Comparison of ENCODE assay signal across 8 cellular contexts in the genomic region with DNA sequence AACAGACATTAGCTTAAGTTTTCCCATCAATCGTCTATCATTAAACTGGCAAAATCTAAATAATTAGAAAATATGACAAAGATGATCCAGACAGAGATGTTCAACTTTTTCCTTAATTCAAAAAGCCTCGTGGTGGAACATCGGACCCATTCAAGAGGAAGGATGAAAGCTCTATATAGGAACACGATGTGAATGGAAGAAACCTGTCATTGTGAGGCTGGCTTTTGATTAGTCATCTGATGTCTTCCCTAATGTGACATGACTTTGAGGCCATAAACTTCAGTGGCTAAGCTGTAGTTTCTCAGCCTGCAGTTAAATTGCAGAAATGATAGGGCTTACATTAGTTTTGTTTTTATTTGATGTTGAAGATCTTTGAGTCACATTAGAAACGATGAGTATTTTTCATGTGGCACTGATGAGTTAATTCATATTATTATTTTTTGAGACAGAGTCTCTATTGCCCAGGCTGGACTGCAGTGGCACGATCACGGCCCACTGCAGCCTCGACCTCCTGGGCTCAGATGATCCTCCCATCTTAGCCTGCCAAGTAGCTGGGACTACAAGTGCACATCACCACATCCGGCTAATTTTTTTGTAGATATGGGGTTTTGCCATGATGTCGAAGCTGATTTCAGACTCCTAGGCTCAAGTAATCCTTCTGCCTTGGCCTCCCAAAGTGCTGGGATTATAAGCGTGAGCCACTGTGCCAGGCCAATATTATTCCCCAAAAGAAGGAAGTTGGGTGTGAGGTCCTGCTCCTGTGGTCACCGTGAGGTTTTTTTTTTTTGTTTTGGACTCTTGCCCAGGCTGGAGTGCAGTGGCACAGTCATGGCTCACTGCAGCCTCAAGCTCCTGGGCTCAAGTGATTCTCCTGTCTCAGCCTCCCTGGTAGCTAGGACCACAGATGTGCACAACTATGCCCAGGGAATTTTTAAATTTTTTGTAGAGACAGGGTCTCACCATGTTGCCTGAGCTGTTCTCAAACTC. TPM values are rescaled to one million over a fixed set of nuclear protein-coding genes. Genes with fewer than 3 reads are reported as not detected.
DNase-seq lines count a peak whose midpoint lies in the region; ATAC-seq lines count a peak whose summit lies in the region.

No MANE protein-coding gene starts in this region.

- peaks cover 50% of the 10 kb centered on the region for H3K4me1 Mint-ChIP-seq in activated CD4-positive, alpha-beta T cell treated with anti-CD3 and anti-CD28 coated beads, Interleukin-2, amount 10 ng/mL, durations not matched to agents 24 days and 14 days

- peak overlapping the region; percentile 66 to 97 for H3K27ac ChIP-seq in esophagus (ENCODE audit: low read depth in 2 of 2, low read length in 1 of 2)
- peak overlapping the region; percentile 98 for H3K27ac ChIP-seq in skeletal muscle tissue (ENCODE audit: low read depth, low read length)

- H3K36me3 Mint-ChIP-seq in activated CD4-positive, alpha-beta T cell treated with anti-CD3 and anti-CD28 coated beads, Interleukin-2, amount 10 ng/mL, durations not matched to agents 24 days and 14 days (ENCODE audit: low read depth) = peaks cover 35% of the 10 kb centered on the region

- ATAC-seq in left colon (no peak), GM21526 (IDR thresholded peaks at IDR 0.05; ENCODE audit: low FRiP score, unreplicated experiment) (no peak)

- H3K27me3 Mint-ChIP-seq in activated CD4-positive, alpha-beta T cell treated with anti-CD3 and anti-CD28 coated beads, Interleukin-2, amount 10 ng/mL, durations not matched to agents 24 days and 14 days = no peaks in the 10 kb centered on the region

- H3K27me3 ChIP-seq in esophagus (ENCODE audit: control insufficient read depth in 1 of 2, insufficient read depth in 2 of 2, low read length in 2 of 2) (no peaks in the 10 kb centered on the region), skeletal muscle tissue (ENCODE audit: control insufficient read depth in 3 of 3, insufficient read depth in 3 of 3, low read length in 3 of 3) (no peaks in the 10 kb centered on the region)

- 61 to 67% methylated on average over 12 of the region's 12 CpGs for WGBS in esophagus, 2 donors

- H3K9me3 ChIP-seq in esophagus (ENCODE audit: control insufficient read depth in 2 of 2, insufficient read depth in 1 of 2, low read depth in 1 of 2, low read length in 1 of 2) (no peaks in the 10 kb centered on the region), skeletal muscle tissue (ENCODE audit: control insufficient read depth in 3 of 3, low read length in 3 of 3) (no peaks in the 10 kb centered on the region)

- peak overlapping the region; percentile 93 for H3K27ac Mint-ChIP-seq in activated CD4-positive, alpha-beta T cell treated with anti-CD3 and anti-CD28 coated beads, Interleukin-2, amount 10 ng/mL, durations not matched to agents 24 days and 14 days

- H3K36me3 ChIP-seq in esophagus (ENCODE audit: control insufficient read depth in 2 of 2, insufficient read depth in 2 of 2, low read length in 1 of 2) (no peaks in the 10 kb centered on the region), skeletal muscle tissue (ENCODE audit: control insufficient read depth in 3 of 3, insufficient read depth in 3 of 3, low read length in 3 of 3) (peaks cover 5 to 25% (median 24%) of the 10 kb centered on the region in 3 donors)

- peak overlapping the region; percentile 86 for H3K4me3 Mint-ChIP-seq in activated CD4-positive, alpha-beta T cell treated with anti-CD3 and anti-CD28 coated beads, Interleukin-2, amount 10 ng/mL, durations not matched to agents 24 days and 14 days

- H3K4me3 ChIP-seq in esophagus (ENCODE audit: low read depth in 1 of 2, low read length in 2 of 2) = no peak overlapping the region
- H3K4me3 ChIP-seq in skeletal muscle tissue (ENCODE audit: low read length in 3 of 3) = peak overlapping the region; percentile 6 to 89 (median 88)

- peak; percentile 75 for DNase-seq in activated CD4-positive, alpha-beta T cell treated with anti-CD3 and anti-CD28 coated beads, Interleukin-2, amount 10 ng/mL, durations not matched to agents 24 days and 14 days
- DNase-seq in activated CD4-positive, alpha-beta T cell treated with anti-CD3 and anti-CD28 coated beads, Interleukin-2, amount 50 U/mL, for 1 hour = no peak
- DNase-seq in T-helper 22 cell (ENCODE audit: low read depth) (peak; percentile 28), left colon (no peak), NCI-H748 treated with DMSO at 0.1 percent for 48 hours (lab: John Stamatoyannopoulos, UW) (no peak)

- H3K4me1 ChIP-seq in esophagus (ENCODE audit: control insufficient read depth in 2 of 2, insufficient read depth in 2 of 2, low read length in 1 of 2) = no peaks in the 10 kb centered on the region
- peaks cover 10 to 13% (median 13%) of the 10 kb centered on the region in 3 donors for H3K4me1 ChIP-seq in skeletal muscle tissue (ENCODE audit: control insufficient read depth in 3 of 3, insufficient read depth in 3 of 3, low read length in 3 of 3)

- intact Hi-C loops in activated CD4-positive, alpha-beta T cell treated with anti-CD3 and anti-CD28 coated beads, Interleukin-2, amount 10 ng/mL, durations not matched to agents 24 days and 14 days (cut with micrococcal nuclease) = loop anchor here (1.0 to 5.0 kb wide), 4 partner anchors 9 to 263 kb away; partner anchors contain the start of gene PRKAR1A
- intact Hi-C loops in left colon (cut with DNase I, micrococcal nuclease) = no loop called here

- H3K9me3 Mint-ChIP-seq in activated CD4-positive, alpha-beta T cell treated with anti-CD3 and anti-CD28 coated beads, Interleukin-2, amount 10 ng/mL, durations not matched to agents 24 days and 14 days = no peaks in the 10 kb centered on the region

- peak overlapping the region; percentile 98 to 99 (median 98) for H3K9ac ChIP-seq in skeletal muscle tissue (ENCODE audit: low read depth in 1 of 3, low read length in 3 of 3)

RNA-seq across cellular contexts. Expression of gene AMZ2, which starts 1.3 kb away (rescaled TPM):
- total RNA-seq in activated CD4-positive, alpha-beta T cell treated with anti-CD3 and anti-CD28 coated beads, Interleukin-2, amount 10 ng/mL, durations not matched to agents 24 days and 14 days = 75.8 and 77.5 TPM in 2 replicates
- polyA plus RNA-seq in esophagus = 10 to 100 TPM; 32.2 to 37.7 TPM
- 49.6 TPM for total RNA-seq in skeletal muscle tissue
- 10 to 100 TPM; 24.2 to 38.3 TPM for total RNA-seq in left colon

RNA-seq across cellular contexts. Expression of gene SLC16A6, which starts 41.7 kb away (rescaled TPM):
- total RNA-seq in activated CD4-positive, alpha-beta T cell treated with anti-CD3 and anti-CD28 coated beads, Interleukin-2, amount 10 ng/mL, durations not matched to agents 24 days and 14 days = 2.6 and 2.7 TPM in 2 replicates
- 1 to 10 TPM; 4.0 to 9.7 TPM for polyA plus RNA-seq in esophagus
- total RNA-seq in skeletal muscle tissue (1.0 TPM), left colon (under 1 TPM; 0.20 to 0.49 TPM)

RNA-seq across cellular contexts. Expression of gene ARSG, which starts 42.1 kb away (rescaled TPM):
- 5.6 and 7.1 TPM in 2 replicates for total RNA-seq in activated CD4-positive, alpha-beta T cell treated with anti-CD3 and anti-CD28 coated beads, Interleukin-2, amount 10 ng/mL, durations not matched to agents 24 days and 14 days
- 1 to 10 TPM; 2.8 to 3.5 TPM for polyA plus RNA-seq in esophagus
- total RNA-seq in skeletal muscle tissue (1.6 TPM), left colon (1 to 10 TPM in 1 of 2 donors, under 1 TPM in 1; 0.70 to 2.3 TPM)

Comparison
In these comparisons a context has a peak if more than half of its experiments do, and no peak if none do; other contexts are left out.
1. DNase-seq: peak in activated CD4-positive, alpha-beta T cell treated with anti-CD3 and anti-CD28 coated beads, Interleukin-2, amount 10 ng/mL, durations not matched to agents 24 days and 14 days (single experiment) and T-helper 22 cell (single experiment); none in activated CD4-positive, alpha-beta T cell treated with anti-CD3 and anti-CD28 coated beads, Interleukin-2, amount 50 U/mL, for 1 hour (single experiment), left colon (0 of 2) and NCI-H748 treated with DMSO at 0.1 percent for 48 hours (single experiment).
2. H3K4me3 ChIP-seq: peak in skeletal muscle tissue (3 of 3); none in esophagus (0 of 2).